ENCODE assay signal across 8 cellular contexts in the genomic region with DNA sequence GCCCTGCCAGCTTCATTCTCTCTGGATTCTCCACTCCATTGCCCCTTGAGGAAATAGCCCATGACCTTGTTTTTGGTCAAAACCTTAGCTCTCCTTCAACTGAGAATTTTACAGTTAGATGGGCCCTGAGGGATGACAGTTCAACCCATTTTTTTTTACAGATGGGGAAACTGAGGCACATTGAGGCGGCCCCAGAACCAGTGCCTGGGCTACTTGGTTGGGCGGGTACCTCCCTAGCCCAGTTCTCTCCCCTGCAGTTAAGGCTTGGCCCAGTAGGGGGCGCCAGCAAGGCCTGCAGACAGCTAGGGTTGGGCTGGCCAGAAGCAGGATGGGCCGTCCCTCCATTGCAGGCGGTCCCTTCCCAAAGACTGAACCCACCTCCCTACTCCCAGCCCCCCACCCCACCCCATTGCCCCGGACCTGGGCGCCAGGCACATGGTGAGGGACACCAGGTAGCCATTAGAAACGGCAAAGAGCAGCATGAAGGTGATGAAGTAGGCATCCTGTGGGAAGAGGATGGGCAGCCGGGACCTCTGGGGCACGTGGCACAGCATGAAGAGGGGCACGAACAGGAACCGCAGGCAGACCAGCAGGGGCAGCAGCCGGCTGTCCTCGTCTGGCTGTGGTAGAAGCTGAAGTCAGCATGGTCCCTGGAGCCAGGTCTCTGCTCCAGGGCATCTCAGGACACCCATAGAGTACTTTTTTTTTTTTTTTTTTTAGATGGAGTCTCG. TPM values are rescaled to one million over a fixed set of nuclear protein-coding genes. Genes with fewer than 3 reads are reported as not detected.
DNase-seq lines count a peak whose midpoint lies in the region; ATAC-seq, FAIRE-seq and TF ChIP-seq lines count a peak whose summit lies in the region.

No MANE protein-coding gene starts in this region.

- no peaks in the 10 kb centered on the region for H4K20me1 ChIP-seq in endothelial cell of umbilical vein (replicated peaks; ENCODE audit: control insufficient read depth, extremely low read depth, insufficient read depth, low read length)

- peak; percentile 91 for TF ChIP-seq CTCF in LNCAP (IDR thresholded peaks at IDR 0.05)
- peak; percentile 67 to 81 for TF ChIP-seq CTCF in endothelial cell of umbilical vein (IDR thresholded peaks at IDR 0.05; ENCODE audit: extremely low read depth in 1 of 2, insufficient read depth in 1 of 2, low read depth in 1 of 2, low read length in 2 of 2)
- peak; percentile 28 for TF ChIP-seq CTCF in parathyroid adenoma (IDR thresholded peaks at IDR 0.05)

- no peaks in the 10 kb centered on the region for H3K9me3 ChIP-seq in endothelial cell of umbilical vein (replicated peaks; ENCODE audit: control insufficient read depth, insufficient read depth, low read length)
- H3K9me3 ChIP-seq in parathyroid adenoma (ENCODE audit: control insufficient read depth, low read length) = no peaks in the 10 kb centered on the region

- POLR2A ChIA-PET in activated CD4-positive, alpha-beta memory T cell treated with anti-CD3 and anti-CD28 coated beads, Interleukin-2, amount 10 ng/mL, durations not matched to agents 7 days and 5 days (lab: Charles Lee) = interaction anchor here (0.8 to 1.7 kb wide), 2 partner anchors 8 to 9 kb away, joined by 3 to 7 read pairs; a partner anchor contains a TSS
- POLR2A ChIA-PET in endothelial cell of umbilical vein (lab: Charles Lee) = no interaction called here

- H3K9me3 Mint-ChIP-seq in activated CD4-positive, alpha-beta memory T cell treated with anti-CD3 and anti-CD28 coated beads, Interleukin-2, amount 10 ng/mL, durations not matched to agents 7 days and 5 days = no peaks in the 10 kb centered on the region

- H3K4me3 ChIP-seq in endothelial cell of umbilical vein (replicated peaks in 1 of 3; ENCODE audit: insufficient read depth in 1 of 3, low read depth in 1 of 3, low read length in 3 of 3) (no peak overlapping the region), parathyroid adenoma (ENCODE audit: low read depth, low read length) (no peak overlapping the region)

- DNase-seq in EH (ENCODE audit: low read depth) (peak; percentile 19), endothelial cell of umbilical vein (ENCODE audit: low read depth, low spot score) (no peak), RCC 7860 (ENCODE audit: low spot score) (no peak), RKO (ENCODE audit: low spot score) (no peak)
- peak; percentile 76 for DNase-seq in activated CD4-positive, alpha-beta memory T cell treated with anti-CD3 and anti-CD28 coated beads, Interleukin-2, amount 10 ng/mL, durations not matched to agents 7 days and 5 days

- H3K4me1 ChIP-seq in endothelial cell of umbilical vein (ENCODE audit: control insufficient read depth, extremely low read depth, insufficient read depth, low read length) (no peaks in the 10 kb centered on the region), parathyroid adenoma (no peaks in the 10 kb centered on the region)

- BruUV-seq in endothelial cell of umbilical vein (replicated peaks; lab: Mats Ljungman, UMichigan) = no TSS peak

- H3K36me3 ChIP-seq in endothelial cell of umbilical vein (ENCODE audit: control insufficient read depth in 2 of 2, extremely low read depth in 1 of 2, insufficient read depth in 2 of 2, low read length in 2 of 2) (no peaks in the 10 kb centered on the region), parathyroid adenoma (ENCODE audit: control insufficient read depth, insufficient read depth, low read length) (no peaks in the 10 kb centered on the region)

- H3K79me2 ChIP-seq in endothelial cell of umbilical vein (ENCODE audit: control insufficient read depth, insufficient read depth, low read length) (no peaks in the 10 kb centered on the region), parathyroid adenoma (no peaks in the 10 kb centered on the region)

- H3K4me2 ChIP-seq in endothelial cell of umbilical vein (ENCODE audit: insufficient read depth, low read length) (no peak overlapping the region), parathyroid adenoma (ENCODE audit: low read length) (no peak overlapping the region)

- H3K36me3 Mint-ChIP-seq in activated CD4-positive, alpha-beta memory T cell treated with anti-CD3 and anti-CD28 coated beads, Interleukin-2, amount 10 ng/mL, durations not matched to agents 7 days and 5 days (ENCODE audit: low read depth) = no peaks in the 10 kb centered on the region

- no peak for TF ChIP-seq POLR2A in endothelial cell of umbilical vein (IDR thresholded peaks at IDR 0.05; ENCODE audit: low read depth, low read length)

- H3K27me3 ChIP-seq in endothelial cell of umbilical vein (ENCODE audit: control insufficient read depth in 2 of 2, insufficient read depth in 2 of 2, low read length in 2 of 2) (no peaks in the 10 kb centered on the region), parathyroid adenoma (ENCODE audit: control insufficient read depth, insufficient read depth, low read length) (no peaks in the 10 kb centered on the region)

- CTCF ChIA-PET in activated CD4-positive, alpha-beta memory T cell treated with anti-CD3 and anti-CD28 coated beads, Interleukin-2, amount 10 ng/mL, durations not matched to agents 7 days and 5 days (lab: Charles Lee) = interaction anchor here (0.7 to 5.6 kb wide), 9 partner anchors 9 to 711 kb away, joined by 3 to 35 read pairs (median 6); a partner anchor contains a TSS
- CTCF ChIA-PET in endothelial cell of umbilical vein (lab: Charles Lee) = interaction anchor here (0.7 to 2.5 kb wide), 13 partner anchors 7 to 69 kb away, joined by 3 to 12 read pairs (median 4); a partner anchor contains a TSS

- no peaks in the 10 kb centered on the region for H3K27me3 Mint-ChIP-seq in activated CD4-positive, alpha-beta memory T cell treated with anti-CD3 and anti-CD28 coated beads, Interleukin-2, amount 10 ng/mL, durations not matched to agents 7 days and 5 days

- H2AFZ ChIP-seq in endothelial cell of umbilical vein (ENCODE audit: low read depth, low read length) (no peak overlapping the region), parathyroid adenoma (no peak overlapping the region)

- H3K9ac ChIP-seq in endothelial cell of umbilical vein (replicated peaks; ENCODE audit: extremely low read depth, insufficient read depth, low read length) (no peak overlapping the region), parathyroid adenoma (no peak overlapping the region)

- intact Hi-C loops in endothelial cell of umbilical vein (cut with micrococcal nuclease) = no loop called here

- no peaks in the 10 kb centered on the region for H3K9me1 ChIP-seq in endothelial cell of umbilical vein (replicated peaks; ENCODE audit: control insufficient read depth, extremely low read depth, insufficient read depth, low read length)

- H3K4me1 Mint-ChIP-seq in activated CD4-positive, alpha-beta memory T cell treated with anti-CD3 and anti-CD28 coated beads, Interleukin-2, amount 10 ng/mL, durations not matched to agents 7 days and 5 days = no peaks in the 10 kb centered on the region

- dilution Hi-C loops in endothelial cell of umbilical vein (cut with MboI; ENCODE audit: extremely low pct_ligation_motif_present, low sequenced_read_pairs) = no loop called here

- H3K4me3 Mint-ChIP-seq in activated CD4-positive, alpha-beta memory T cell treated with anti-CD3 and anti-CD28 coated beads, Interleukin-2, amount 10 ng/mL, durations not matched to agents 7 days and 5 days = no peak overlapping the region

- FAIRE-seq in endothelial cell of umbilical vein (lab: Jason Lieb, UNC) (no peak), RCC 7860 (lab: Jason Lieb, UNC) (no peak)

- ATAC-seq in GM21528 (IDR thresholded peaks at IDR 0.05; ENCODE audit: low FRiP score, unreplicated experiment) = no peak

- H3K27ac ChIP-seq in endothelial cell of umbilical vein (ENCODE audit: insufficient read depth, low read depth, low read length) = no peak overlapping the region
- H3K27ac ChIP-seq in parathyroid adenoma = no peak overlapping the region

- H3K27ac Mint-ChIP-seq in activated CD4-positive, alpha-beta memory T cell treated with anti-CD3 and anti-CD28 coated beads, Interleukin-2, amount 10 ng/mL, durations not matched to agents 7 days and 5 days = no peak overlapping the region

RNA-seq across cellular contexts. Expression of a gene that starts 7.6 kb away (rescaled TPM):
- 1 to 10 TPM; 8.4 to 9.0 TPM for total RNA-seq in activated CD4-positive, alpha-beta memory T cell treated with anti-CD3 and anti-CD28 coated beads, Interleukin-2, amount 10 ng/mL, durations not matched to agents 7 days and 5 days
- total RNA-seq in endothelial cell of umbilical vein = 4.8 and 5.2 TPM in 2 replicates
- polyA plus RNA-seq in endothelial cell of umbilical vein = 2.4 TPM in 2 replicates
- polyA plus RNA-seq in endothelial cell of umbilical vein (2011; cell fraction: cytosol; rRNA removed) = 1.6 and 1.8 TPM in 2 replicates
- 5.7 and 6.3 TPM in 2 replicates for polyA plus RNA-seq in endothelial cell of umbilical vein (2011; cell fraction: nucleus; rRNA removed)
- polyA plus RNA-seq in endothelial cell of umbilical vein (2012) = 1.9 and 2.8 TPM in 2 replicates
- polyA minus RNA-seq in endothelial cell of umbilical vein = 2.4 TPM in 2 replicates
- 15.2 TPM for polyA minus RNA-seq in endothelial cell of umbilical vein (2011; cell fraction: cytosol; rRNA and poly(A)+ RNA removed)
- 1.6 and 1.8 TPM in 2 replicates for polyA minus RNA-seq in endothelial cell of umbilical vein (2011; cell fraction: nucleus; rRNA and poly(A)+ RNA removed)

RNA-seq across cellular contexts. Expression of a gene that starts 16.5 kb away (rescaled TPM):
- 1 to 10 TPM; 8.4 to 8.7 TPM for total RNA-seq in activated CD4-positive, alpha-beta memory T cell treated with anti-CD3 and anti-CD28 coated beads, Interleukin-2, amount 10 ng/mL, durations not matched to agents 7 days and 5 days
- 21.2 and 22.7 TPM in 2 replicates for total RNA-seq in endothelial cell of umbilical vein
- 21.6 and 23.7 TPM in 2 replicates for polyA plus RNA-seq in endothelial cell of umbilical vein
- polyA plus RNA-seq in endothelial cell of umbilical vein (2011; cell fraction: cytosol; rRNA removed) = 14.1 and 15.5 TPM in 2 replicates
- polyA plus RNA-seq in endothelial cell of umbilical vein (2011; cell fraction: nucleus; rRNA removed) = 7.4 and 8.1 TPM in 2 replicates
- 29.7 and 30.5 TPM in 2 replicates for polyA plus RNA-seq in endothelial cell of umbilical vein (2012)
- polyA minus RNA-seq in endothelial cell of umbilical vein = 8.3 and 9.9 TPM in 2 replicates
- polyA minus RNA-seq in endothelial cell of umbilical vein (2011; cell fraction: cytosol; rRNA and poly(A)+ RNA removed) = 7.9 TPM
- polyA minus RNA-seq in endothelial cell of umbilical vein (2011; cell fraction: nucleus; rRNA and poly(A)+ RNA removed) = 1.7 and 2.5 TPM in 2 replicates

RNA-seq across cellular contexts. Expression of a gene that starts 19.1 kb away (rescaled TPM):
- total RNA-seq in activated CD4-positive, alpha-beta memory T cell treated with anti-CD3 and anti-CD28 coated beads, Interleukin-2, amount 10 ng/mL, durations not matched to agents 7 days and 5 days = 10 to 100 TPM; 39.7 to 40.4 TPM
- total RNA-seq in endothelial cell of umbilical vein = 51.1 and 53.1 TPM in 2 replicates
- polyA plus RNA-seq in endothelial cell of umbilical vein = 43.8 and 51.4 TPM in 2 replicates
- 48.6 and 55.7 TPM in 2 replicates for polyA plus RNA-seq in endothelial cell of umbilical vein (2011; cell fraction: cytosol; rRNA removed)
- 37.6 and 44.7 TPM in 2 replicates for polyA plus RNA-seq in endothelial cell of umbilical vein (2011; cell fraction: nucleus; rRNA removed)
- 45.8 and 49.6 TPM in 2 replicates for polyA plus RNA-seq in endothelial cell of umbilical vein (2012)
- polyA minus RNA-seq in endothelial cell of umbilical vein = 14.6 and 16.2 TPM in 2 replicates
- 27.4 TPM for polyA minus RNA-seq in endothelial cell of umbilical vein (2011; cell fraction: cytosol; rRNA and poly(A)+ RNA removed)
- 8.8 and 8.9 TPM in 2 replicates for polyA minus RNA-seq in endothelial cell of umbilical vein (2011; cell fraction: nucleus; rRNA and poly(A)+ RNA removed)

RNA-seq across cellular contexts. Expression of a gene that starts 27.7 kb away (rescaled TPM):
- under 1 TPM; 0.43 to 0.73 TPM for total RNA-seq in activated CD4-positive, alpha-beta memory T cell treated with anti-CD3 and anti-CD28 coated beads, Interleukin-2, amount 10 ng/mL, durations not matched to agents 7 days and 5 days
- total RNA-seq in endothelial cell of umbilical vein = 9.1 and 10.2 TPM in 2 replicates
- 4.4 and 4.7 TPM in 2 replicates for polyA plus RNA-seq in endothelial cell of umbilical vein
- 2.3 and 3.1 TPM in 2 replicates for polyA plus RNA-seq in endothelial cell of umbilical vein (2011; cell fraction: cytosol; rRNA removed)
- polyA plus RNA-seq in endothelial cell of umbilical vein (2011; cell fraction: nucleus; rRNA removed) = 10.3 and 10.8 TPM in 2 replicates
- polyA plus RNA-seq in endothelial cell of umbilical vein (2012) = 7.1 TPM in 2 replicates
- 1.1 and 1.9 TPM in 2 replicates for polyA minus RNA-seq in endothelial cell of umbilical vein
- polyA minus RNA-seq in endothelial cell of umbilical vein (2011; cell fraction: cytosol; rRNA and poly(A)+ RNA removed) = 17.3 TPM
- 3.7 and 6.7 TPM in 2 replicates for polyA minus RNA-seq in endothelial cell of umbilical vein (2011; cell fraction: nucleus; rRNA and poly(A)+ RNA removed)

RNA-seq across cellular contexts. Expression of a gene that starts 47.1 kb away (rescaled TPM):
- total RNA-seq in activated CD4-positive, alpha-beta memory T cell treated with anti-CD3 and anti-CD28 coated beads, Interleukin-2, amount 10 ng/mL, durations not matched to agents 7 days and 5 days = not detected
- not detected in 2 replicates for total RNA-seq in endothelial cell of umbilical vein
- 0.03 and 0.10 TPM in 2 replicates for polyA plus RNA-seq in endothelial cell of umbilical vein
- 0.01 TPM in 1 of 2 replicates, not detected in the other for polyA plus RNA-seq in endothelial cell of umbilical vein (2011; cell fraction: cytosol; rRNA removed)
- polyA plus RNA-seq in endothelial cell of umbilical vein (2011; cell fraction: nucleus; rRNA removed) = 0.04 and 0.07 TPM in 2 replicates
- polyA plus RNA-seq in endothelial cell of umbilical vein (2012) = 0.08 and 0.10 TPM in 2 replicates
- not detected in 2 replicates for polyA minus RNA-seq in endothelial cell of umbilical vein
- polyA minus RNA-seq in endothelial cell of umbilical vein (2011; cell fraction: cytosol; rRNA and poly(A)+ RNA removed) = not detected
- polyA minus RNA-seq in endothelial cell of umbilical vein (2011; cell fraction: nucleus; rRNA and poly(A)+ RNA removed) = not detected in 2 replicates

Comparison
In these comparisons a context has a peak if more than half of its experiments do, and no peak if none do; other contexts are left out.
1. DNase-seq: peak in EH (single experiment) and activated CD4-positive, alpha-beta memory T cell treated with anti-CD3 and anti-CD28 coated beads, Interleukin-2, amount 10 ng/mL, durations not matched to agents 7 days and 5 days (single experiment); none in endothelial cell of umbilical vein (single experiment), RCC 7860 (single experiment) and RKO (single experiment).
2. CTCF ChIP-seq: peak in every context shown above with its lines; median percentile 91 in LNCAP; 74 in endothelial cell of umbilical vein; 28 in parathyroid adenoma.